In genomic region chr16:81035398-81035974, GRCh38 we compare ENCODE assay signal across 8 cellular contexts. TPM values are rescaled to one million over a fixed set of nuclear protein-coding genes. Genes with fewer than 3 reads are reported as not detected.
DNase-seq lines count a peak whose midpoint lies in the region; ATAC-seq and TF ChIP-seq lines count a peak whose summit lies in the region.

TSS of gene ATMIN (plus strand) at chr16:81035842. CDS start at chr16:81035871, 29 bp downstream.

- H3K27ac ChIP-seq in RWPE1, result peak within 1 kb of the TSS; percentile 67

- no peaks in the 10 kb centered on the region for H3K27me3 Mint-ChIP-seq in nephron (ENCODE audit: low read depth)

- H3K4me3 ChIP-seq in fibroblast of the aortic adventitia (ENCODE audit: low read depth, low read length), result peak within 1 kb of the TSS; percentile 80

- ATAC-seq in GM21737 (IDR thresholded peaks at IDR 0.05; ENCODE audit: unreplicated experiment), result peak; percentile 94
- ATAC-seq in stimulated activated naive CD8-positive, alpha-beta T cell treated with anti-CD3 and anti-CD28 coated beads, Interleukin-15, Interleukin-2, amounts not matched to agents 100 U/mL and 50 U/mL, for 24 hours, result peak; percentile 94

- TF ChIP-seq CTCF in RWPE1 (conservative IDR thresholded peaks at IDR 0.05; ENCODE audit: low read depth) (peak; percentile 98), fibroblast of the aortic adventitia (IDR thresholded peaks at IDR 0.05; ENCODE audit: insufficient read depth, low read length) (peak; percentile 80), nephron (IDR thresholded peaks at IDR 0.05; ENCODE audit: unreplicated experiment in 3 of 3) (peak; percentile 99 to 100 (median 99))

- H3K4me1 Mint-ChIP-seq in nephron, result peaks cover 22% of the 10 kb centered on the region

- DNase-seq in DMS79 (lab: John Stamatoyannopoulos, UW), result peak; percentile 25
- DNase-seq in Kasumi-1 (lab: John Stamatoyannopoulos, UW), result peak; percentile 56 to 60
- peak; percentile 89 for DNase-seq in RWPE1 (ENCODE audit: low spot score)
- DNase-seq in activated T-helper 9 cell treated with anti-CD3 and anti-CD28 coated beads, Interleukin-2, amount 50 U/mL, for 16 hours (ENCODE audit: low read depth), result peak; percentile 86
- DNase-seq in fibroblast of the aortic adventitia (ENCODE audit: low read depth), result peak; percentile 66
- DNase-seq in stimulated activated naive CD8-positive, alpha-beta T cell treated with anti-CD3 and anti-CD28 coated beads, Interleukin-15, Interleukin-2, amounts not matched to agents 100 U/mL and 50 U/mL, for 24 hours, result peak; percentile 90

- H3K9me3 Mint-ChIP-seq in nephron, result no peaks in the 10 kb centered on the region

- CTCF ChIA-PET in RWPE1 (lab: Yijun Ruan, JAX), result interaction anchor here (0.5 to 1.2 kb wide), 9 partner anchors 17 to 971 kb away, joined by 3 to 5 read pairs (median 4); partner anchors contain the start of gene BCO1

- H3K4me3 Mint-ChIP-seq in nephron, result peak within 1 kb of the TSS; percentile 89 to 92 (median 91)

- peak within 1 kb of the TSS; percentile 40 to 90 (median 78) for H3K27ac Mint-ChIP-seq in nephron

- POLR2A ChIA-PET in RWPE1 (lab: Yijun Ruan, JAX; ENCODE audit: low non-redundant PET), result interaction anchor here (1.2 kb wide), 1 partner anchor 41 kb away, joined by 3 read pairs; no protein-coding TSS in a partner anchor

- peaks cover 36% of the 10 kb centered on the region for H3K36me3 Mint-ChIP-seq in nephron (ENCODE audit: low read depth)

RNA-seq across cellular contexts. Expression of gene ATMIN, which starts in this region (rescaled TPM):
- total RNA-seq in fibroblast of the aortic adventitia (ENCODE audit: low replicate concordance), result 38.2 and 45.4 TPM in 2 replicates

Comparison
In these comparisons a context has a peak if more than half of its experiments do, and no peak if none do; other contexts are left out.
1. Peak in every context shown above with its lines: DNase-seq, ATAC-seq, H3K4me3 ChIP-seq and H3K27ac ChIP-seq.
2. DNase-seq: peak in every context shown above with its lines; median percentile 90 in stimulated activated naive CD8-positive, alpha-beta T cell treated with anti-CD3 and anti-CD28 coated beads, Interleukin-15, Interleukin-2, amounts not matched to agents 100 U/mL and 50 U/mL, for 24 hours; 89 in RWPE1; 86 in activated T-helper 9 cell treated with anti-CD3 and anti-CD28 coated beads, Interleukin-2, amount 50 U/mL, for 16 hours; 66 in fibroblast of the aortic adventitia; 58 in Kasumi-1; 25 in DMS79.